1 cellular context compared by ENCODE assay signal in genomic region chr7:138668946-138669345, GRCh38.
TF ChIP-seq lines count a peak whose summit lies in the region.

No MANE protein-coding gene starts in this region.

TF ChIP-seq in GM23338, 12 proteins besides CTCF, POLR2A, EP300 and RAD21 (continued from another document):
- TF ChIP-seq, protein P1, sequence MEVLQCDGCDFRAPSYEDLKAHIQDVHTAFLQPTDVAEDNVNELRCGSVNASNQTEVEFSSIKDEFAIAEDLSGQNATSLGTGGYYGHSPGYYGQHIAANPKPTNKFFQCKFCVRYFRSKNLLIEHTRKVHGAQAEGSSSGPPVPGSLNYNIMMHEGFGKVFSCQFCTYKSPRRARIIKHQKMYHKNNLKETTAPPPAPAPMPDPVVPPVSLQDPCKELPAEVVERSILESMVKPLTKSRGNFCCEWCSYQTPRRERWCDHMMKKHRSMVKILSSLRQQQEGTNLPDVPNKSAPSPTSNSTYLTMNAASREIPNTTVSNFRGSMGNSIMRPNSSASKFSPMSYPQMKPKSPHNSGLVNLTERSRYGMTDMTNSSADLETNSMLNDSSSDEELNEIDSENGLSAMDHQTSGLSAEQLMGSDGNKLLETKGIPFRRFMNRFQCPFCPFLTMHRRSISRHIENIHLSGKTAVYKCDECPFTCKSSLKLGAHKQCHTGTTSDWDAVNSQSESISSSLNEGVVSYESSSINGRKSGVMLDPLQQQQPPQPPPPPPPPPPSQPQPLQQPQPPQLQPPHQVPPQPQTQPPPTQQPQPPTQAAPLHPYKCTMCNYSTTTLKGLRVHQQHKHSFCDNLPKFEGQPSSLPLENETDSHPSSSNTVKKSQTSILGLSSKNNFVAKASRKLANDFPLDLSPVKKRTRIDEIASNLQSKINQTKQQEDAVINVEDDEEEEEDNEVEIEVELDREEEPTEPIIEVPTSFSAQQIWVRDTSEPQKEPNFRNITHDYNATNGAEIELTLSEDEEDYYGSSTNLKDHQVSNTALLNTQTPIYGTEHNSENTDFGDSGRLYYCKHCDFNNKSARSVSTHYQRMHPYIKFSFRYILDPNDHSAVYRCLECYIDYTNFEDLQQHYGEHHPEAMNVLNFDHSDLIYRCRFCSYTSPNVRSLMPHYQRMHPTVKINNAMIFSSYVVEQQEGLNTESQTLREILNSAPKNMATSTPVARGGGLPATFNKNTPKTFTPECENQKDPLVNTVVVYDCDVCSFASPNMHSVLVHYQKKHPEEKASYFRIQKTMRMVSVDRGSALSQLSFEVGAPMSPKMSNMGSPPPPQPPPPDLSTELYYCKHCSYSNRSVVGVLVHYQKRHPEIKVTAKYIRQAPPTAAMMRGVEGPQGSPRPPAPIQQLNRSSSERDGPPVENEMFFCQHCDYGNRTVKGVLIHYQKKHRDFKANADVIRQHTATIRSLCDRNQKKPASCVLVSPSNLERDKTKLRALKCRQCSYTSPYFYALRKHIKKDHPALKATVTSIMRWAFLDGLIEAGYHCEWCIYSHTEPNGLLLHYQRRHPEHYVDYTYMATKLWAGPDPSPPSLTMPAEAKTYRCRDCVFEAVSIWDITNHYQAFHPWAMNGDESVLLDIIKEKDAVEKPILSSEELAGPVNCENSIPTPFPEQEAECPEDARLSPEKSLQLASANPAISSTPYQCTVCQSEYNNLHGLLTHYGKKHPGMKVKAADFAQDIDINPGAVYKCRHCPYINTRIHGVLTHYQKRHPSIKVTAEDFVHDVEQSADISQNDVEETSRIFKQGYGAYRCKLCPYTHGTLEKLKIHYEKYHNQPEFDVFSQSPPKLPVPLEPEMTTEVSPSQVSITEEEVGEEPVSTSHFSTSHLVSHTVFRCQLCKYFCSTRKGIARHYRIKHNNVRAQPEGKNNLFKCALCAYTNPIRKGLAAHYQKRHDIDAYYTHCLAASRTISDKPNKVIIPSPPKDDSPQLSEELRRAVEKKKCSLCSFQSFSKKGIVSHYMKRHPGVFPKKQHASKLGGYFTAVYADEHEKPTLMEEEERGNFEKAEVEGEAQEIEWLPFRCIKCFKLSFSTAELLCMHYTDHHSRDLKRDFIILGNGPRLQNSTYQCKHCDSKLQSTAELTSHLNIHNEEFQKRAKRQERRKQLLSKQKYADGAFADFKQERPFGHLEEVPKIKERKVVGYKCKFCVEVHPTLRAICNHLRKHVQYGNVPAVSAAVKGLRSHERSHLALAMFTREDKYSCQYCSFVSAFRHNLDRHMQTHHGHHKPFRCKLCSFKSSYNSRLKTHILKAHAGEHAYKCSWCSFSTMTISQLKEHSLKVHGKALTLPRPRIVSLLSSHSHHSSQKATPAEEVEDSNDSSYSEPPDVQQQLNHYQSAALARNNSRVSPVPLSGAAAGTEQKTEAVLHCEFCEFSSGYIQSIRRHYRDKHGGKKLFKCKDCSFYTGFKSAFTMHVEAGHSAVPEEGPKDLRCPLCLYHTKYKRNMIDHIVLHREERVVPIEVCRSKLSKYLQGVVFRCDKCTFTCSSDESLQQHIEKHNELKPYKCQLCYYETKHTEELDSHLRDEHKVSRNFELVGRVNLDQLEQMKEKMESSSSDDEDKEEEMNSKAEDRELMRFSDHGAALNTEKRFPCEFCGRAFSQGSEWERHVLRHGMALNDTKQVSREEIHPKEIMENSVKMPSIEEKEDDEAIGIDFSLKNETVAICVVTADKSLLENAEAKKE (CRISPR knock-in tag; IDR thresholded peaks at IDR 0.05) = no peak
- no peak for TF ChIP-seq ZNF331 (CRISPR knock-in tag; IDR thresholded peaks at IDR 0.05; ENCODE audit: low read depth)
- TF ChIP-seq CREB1 (CRISPR knock-in tag; IDR thresholded peaks at IDR 0.05; ENCODE audit: low read depth) = no peak
- TF ChIP-seq REST (IDR thresholded peaks at IDR 0.05; ENCODE audit: unreplicated experiment) = no peak
